22 cellular contexts compared by ENCODE assay signal in genomic region chr11:129202646-129203045, GRCh38.
"Had no signal": no experiment of that assay in that cellular context is flagged by ENCODE, and none has a peak within 500 bp of the region (broad histone marks: within the 10 kb centered on the region; RNA-seq: fewer than 3 reads in every experiment).

No MANE protein-coding gene starts in this region.

- H3K9ac ChIP-seq: SK-N-SH had no signal

- ATAC-seq: T-cell had no signal

- H3K9me3 ChIP-seq: MG63, SK-N-SH had no signal

- H3K4me3 Mint-ChIP-seq: T-cell had no signal

- H3K27ac ChIP-seq: HL-60, RWPE1 had no signal

- H3K4me3 ChIP-seq: MG63 had no signal

- H3K27ac Mint-ChIP-seq: T-cell had no signal

- H3K4me2 ChIP-seq: SK-N-SH had no signal

- H3K27me3 Mint-ChIP-seq: T-cell had no signal

- DNase-seq: IMR-90, Karpas-422, KG1, MG63, NCI-H1092, NCI-H1436, NCI-H187, NCI-H2029, NCI-H2081 treated with DMSO at 0.1 percent for 48 hours, NCI-H2171, NCI-H226, NCI-H446, NCI-H510A, NCI-H524 treated with DMSO at 0.1 percent for 48 hours, NCI-H69, NCI-H774, SHP77, SK-N-SH, SW 1271, T-cell had no signal

- H3K36me3 ChIP-seq: MG63 had no signal

- H3K27me3 ChIP-seq: MG63 had no signal
